Comparison of ENCODE assay signal across 23 cellular contexts in genomic region chr16:999677-1000076, GRCh38. TPM values are rescaled to one million over a fixed set of nuclear protein-coding genes. Genes with fewer than 3 reads are reported as not detected.
A peak's percentile ranks its signal among the peaks of the same experiment; 100 is the strongest.
DNase-seq lines count a peak whose midpoint lies in the region; ATAC-seq, FAIRE-seq and TF ChIP-seq lines count a peak whose summit lies in the region.
"Had no signal": no experiment of that assay in that cellular context is flagged by ENCODE, and none has a peak within 500 bp of the region (broad histone marks: within the 10 kb centered on the region; RNA-seq: fewer than 3 reads in every experiment).

No MANE protein-coding gene starts in this region.

- H3K27ac Mint-ChIP-seq in T-helper 17 cell: no peak overlapping the region
- H3K27ac Mint-ChIP-seq: B cell had no signal

- CTCF ChIA-PET in HepG2 (lab: Yijun Ruan, JAX; ENCODE audit: low intra/inter-chr PET ratio, low total read pairs): no interaction called here

- H3K4me3 Mint-ChIP-seq in T-helper 17 cell: peak overlapping the region; percentile 69
- H3K4me3 Mint-ChIP-seq: B cell; CD4-positive, alpha-beta T cell had no signal

- H2AK5ac ChIP-seq in neuronal stem cell (ENCODE audit: low read depth, low read length): peak overlapping the region; percentile 28

- H3K36me3 Mint-ChIP-seq in T-helper 17 cell (ENCODE audit: low read depth): peaks cover 3% of the 10 kb centered on the region

- no peak overlapping the region for H3K27ac ChIP-seq in HepG2 (ENCODE audit: extremely low read length, insufficient read depth, low read length)
- H3K27ac ChIP-seq in right lobe of liver: no peak overlapping the region
- H3K27ac ChIP-seq in neuronal stem cell (replicated peaks; ENCODE audit: low read length): no peak overlapping the region
- H3K27ac ChIP-seq: 22Rv1; BLaER1 treated with 17β-estradiol and CSF1 and Interleukin-3, amounts not matched to agents 10 nM and 100 nM; C4-2B had no signal

- no peak for FAIRE-seq in HepG2 (lab: Jason Lieb, UNC)
- FAIRE-seq: A549, D721Med, G401.6, GM12891, GM19239 had no signal

- H3K4me1 ChIP-seq in HepG2 (ENCODE audit: insufficient read depth, low read length) (no peaks in the 10 kb centered on the region), right lobe of liver (no peaks in the 10 kb centered on the region), neuronal stem cell (ENCODE audit: control insufficient read depth in 2 of 2, insufficient read depth in 1 of 2, low read depth in 1 of 2, low read length in 2 of 2) (peaks cover 5 to 38% of the 10 kb centered on the region in 2 donors)

- H4K20me1 ChIP-seq in HepG2 (ENCODE audit: insufficient read depth, low read length): peaks cover 4% of the 10 kb centered on the region; the same call in 1 of the 2 replicates

- no peak overlapping the region for H2AFZ ChIP-seq in HepG2 (ENCODE audit: low read length)
- H2AFZ ChIP-seq in neuronal stem cell (ENCODE audit: low read length): no peak overlapping the region

- 20% methylated on average over 1 of the region's 11 CpGs for WGBS in HepG2 (ENCODE audit: low lambda C conversion rate)
- WGBS in right lobe of liver (ENCODE audit: insufficient coverage, low coverage, low lambda C conversion rate, missing lambda C conversion rate): no CpG with 5 or more reads among the region's 11 CpGs
- WGBS in neuronal stem cell (ENCODE audit: extremely low coverage in 2 of 2, insufficient read length in 2 of 2, insufficient replicate concordance in 1 of 2), 2 donors: no CpG with 5 or more reads among the region's 11 CpGs

- DNase-seq in HepG2 (ENCODE audit: low spot score) (no peak), right lobe of liver (no peak), T-helper 17 cell (no peak), neuronal stem cell (ENCODE audit: low spot score) (no peak), MV-4-11 (lab: John Stamatoyannopoulos, UW) (no peak), NCI-H345 (lab: John Stamatoyannopoulos, UW) (no peak)
- no peak for DNase-seq in activated CD4-positive, CD25-positive, alpha-beta regulatory T cell (lab: John Stamatoyannopoulos, UW)
- DNase-seq: AML-193; Caco-2; Calu3; CD4-positive, alpha-beta T cell; CD8-positive, alpha-beta T cell; DMS79 treated with DMSO at 0.1 percent for 48 hours; GF-D8 had no signal

- no peak overlapping the region for H2BK120ac ChIP-seq in neuronal stem cell (ENCODE audit: low read depth, low read length)

- H3K23ac ChIP-seq in neuronal stem cell (ENCODE audit: low read depth, low read length, poor library complexity): no peak overlapping the region

- H3K9me3 ChIP-seq in HepG2 (ENCODE audit: low read length) (no peaks in the 10 kb centered on the region), right lobe of liver (no peaks in the 10 kb centered on the region), T-helper 17 cell (ENCODE audit: control insufficient read depth, low read length, poor library complexity, severe bottlenecking) (no peaks in the 10 kb centered on the region), neuronal stem cell (replicated peaks in 1 of 2; ENCODE audit: control insufficient read depth in 2 of 2, insufficient read depth in 1 of 2, low read depth in 1 of 2, low read length in 2 of 2) (peaks cover 9 to 26% of the 10 kb centered on the region in 2 donors)
- H3K9me3 ChIP-seq: A549; BLaER1 treated with 17β-estradiol and CSF1 and Interleukin-3, amounts not matched to agents 10 nM and 100 nM; Caco-2 had no signal

- no peak overlapping the region for H4K8ac ChIP-seq in neuronal stem cell (ENCODE audit: low read depth, low read length)

- no peak overlapping the region for H3K4ac ChIP-seq in neuronal stem cell (ENCODE audit: low read length)

- H4K91ac ChIP-seq in neuronal stem cell (ENCODE audit: low read depth, low read length, poor library complexity): no peak overlapping the region

- H3K27me3 Mint-ChIP-seq in T-helper 17 cell: no peaks in the 10 kb centered on the region
- H3K27me3 Mint-ChIP-seq: CD4-positive, alpha-beta T cell had no signal

- intact Hi-C loops in HepG2 (cut with micrococcal nuclease; ENCODE audit: unreplicated experiment) (no loop called here), right lobe of liver (cut with DNase I) (no loop called here)

- in situ Hi-C loops in HepG2 (cut with HindIII; ENCODE audit: extremely low pct_ligation_motif_present, low pct_unique_long_range_greater_than_20kb): no loop called here

- H3K14ac ChIP-seq in neuronal stem cell (ENCODE audit: low read length): no peak overlapping the region

- TF ChIP-seq EP300 in HepG2 (IDR thresholded peaks at IDR 0.05; ENCODE audit: low read depth in 2 of 2, low read length in 2 of 2) (no peak), HepG2 (CRISPR knock-in tag; IDR thresholded peaks at IDR 0.05; ENCODE audit: borderline replicate concordance) (no peak)

- H2BK5ac ChIP-seq in neuronal stem cell (ENCODE audit: low read length): no peak overlapping the region

- H3K79me2 ChIP-seq in HepG2 (ENCODE audit: insufficient read depth, low read length): no peaks in the 10 kb centered on the region

- no peaks in the 10 kb centered on the region for H3K79me1 ChIP-seq in neuronal stem cell (ENCODE audit: low read depth, low read length)

- no peak for TF ChIP-seq CTCF in HepG2 (CRISPR knock-in tag; IDR thresholded peaks at IDR 0.05)
- no peak for TF ChIP-seq CTCF in right lobe of liver (IDR thresholded peaks at IDR 0.05)

- H3K9ac ChIP-seq in HepG2 (ENCODE audit: insufficient read depth, low read depth, low read length) (no peak overlapping the region), neuronal stem cell (ENCODE audit: low read depth, low read length, poor library complexity) (no peak overlapping the region)
- H3K9ac ChIP-seq: BLaER1 treated with 17β-estradiol and CSF1 and Interleukin-3, amounts not matched to agents 10 nM and 100 nM had no signal

- ATAC-seq in HepG2 (peak; percentile 18; the same call in 2 of the 3 replicates), right lobe of liver (no peak), T-helper 17 cell (no peak)
- ATAC-seq: A549; CD8-positive, alpha-beta T cell had no signal

- H3K36me3 ChIP-seq in HepG2 (replicated peaks in 1 of 2; ENCODE audit: control insufficient read depth in 1 of 2, insufficient read depth in 2 of 2, low read length in 2 of 2) (no peaks in the 10 kb centered on the region), right lobe of liver (no peaks in the 10 kb centered on the region), neuronal stem cell (replicated peaks in 1 of 2; ENCODE audit: control insufficient read depth in 2 of 2, insufficient read depth in 2 of 2, low read length in 2 of 2) (no peaks in the 10 kb centered on the region)
- H3K36me3 ChIP-seq: BLaER1 treated with 17β-estradiol and CSF1 and Interleukin-3, amounts not matched to agents 10 nM and 100 nM had no signal

- TF ChIP-seq POLR2A in HepG2 (IDR thresholded peaks at IDR 0.05; ENCODE audit: insufficient read depth in 1 of 2, low read depth in 2 of 2, low read length in 2 of 2) (no peak), right lobe of liver (IDR thresholded peaks at IDR 0.05) (no peak)

- H2BK12ac ChIP-seq in neuronal stem cell (ENCODE audit: low read length): no peak overlapping the region

- H3K4me1 Mint-ChIP-seq in T-helper 17 cell: peaks cover 44% of the 10 kb centered on the region
- H3K4me1 Mint-ChIP-seq: B cell had no signal

- H3K27me3 ChIP-seq in HepG2 (ENCODE audit: control insufficient read depth in 1 of 2, insufficient read depth in 2 of 2, low read length in 2 of 2) (peaks cover 34 to 97% of the 10 kb centered on the region in 2 experiments), right lobe of liver (no peaks in the 10 kb centered on the region), neuronal stem cell (ENCODE audit: control insufficient read depth in 3 of 3, insufficient read depth in 3 of 3, low read depth in 1 of 3, low read length in 3 of 3) (peaks cover 0 to 21% (median 0%) of the 10 kb centered on the region in 3 experiments)

- no TSS peak for BruUV-seq in HepG2 (replicated peaks; lab: Mats Ljungman, UMichigan)

- H3K18ac ChIP-seq in neuronal stem cell (ENCODE audit: low read length): peak overlapping the region; percentile 76

- TF ChIP-seq RAD21 in HepG2 (CRISPR knock-in tag; IDR thresholded peaks at IDR 0.05): no peak

- H2BK15ac ChIP-seq in neuronal stem cell (ENCODE audit: low read length): peak overlapping the region; percentile 86

- POLR2A ChIA-PET in HepG2 (lab: Yijun Ruan, JAX): no interaction called here

- H3K4me2 ChIP-seq in HepG2 (ENCODE audit: low read depth, low read length): no peak overlapping the region
- H3K4me2 ChIP-seq in neuronal stem cell (ENCODE audit: insufficient read depth, low read length, poor library complexity, severe bottlenecking): no peak overlapping the region
- H3K4me2 ChIP-seq: A549; BLaER1 treated with 17β-estradiol and CSF1 and Interleukin-3, amounts not matched to agents 10 nM and 100 nM had no signal

- no peak overlapping the region for H3K4me3 ChIP-seq in HepG2 (replicated peaks in 1 of 3; ENCODE audit: insufficient read depth in 1 of 3, low read depth in 2 of 3, low read length in 3 of 3)
- H3K4me3 ChIP-seq in right lobe of liver: no peak overlapping the region
- H3K4me3 ChIP-seq in neuronal stem cell (ENCODE audit: low read length in 2 of 2): no peak overlapping the region
- H3K4me3 ChIP-seq: A549; BLaER1 treated with 17β-estradiol and CSF1 and Interleukin-3, amounts not matched to agents 10 nM and 100 nM had no signal

RNA-seq across cellular contexts. Expression of gene SOX8, which starts 18.1 kb away (rescaled TPM):
- total RNA-seq in HepG2 (2016; rRNA removed; fragmentation: Illumina TruSeq; extraction: Trizol) (0.15 and 0.20 TPM in 2 replicates), right lobe of liver (under 1 TPM in 3 of 6 experiments, not detected in 3; 0.07 to 0.13 (median 0.09) TPM), T-helper 17 cell (1 to 10 TPM; 1.1 to 3.1 TPM)
- total RNA-seq in HepG2 (2016; cell fraction: cytosol; rRNA removed; fragmentation: Illumina TruSeq; extraction: Trizol; ENCODE audit: low read depth): not detected in 2 replicates
- total RNA-seq in HepG2 (2016; cell fraction: insoluble cytoplasmic fraction; rRNA removed; fragmentation: Illumina TruSeq; extraction: Trizol): 0.21 and 0.28 TPM in 2 replicates
- total RNA-seq in HepG2 (2016; cell fraction: membrane; rRNA removed; fragmentation: Illumina TruSeq; extraction: Trizol): 0.19 and 0.31 TPM in 2 replicates
- 0.22 TPM in 1 of 2 replicates, not detected in the other for total RNA-seq in HepG2 (2016; cell fraction: nucleus; rRNA removed; fragmentation: Illumina TruSeq; extraction: Trizol)
- 0.28 and 0.34 TPM in 2 replicates for polyA plus RNA-seq in HepG2 (2011; rRNA removed)
- polyA plus RNA-seq in HepG2 (2011; cell fraction: cytosol; rRNA removed): 0.32 and 0.42 TPM in 2 replicates
- polyA plus RNA-seq in HepG2 (2011; cell fraction: nucleus; rRNA removed): 3.2 and 3.6 TPM in 2 replicates
- 0.25 and 0.61 TPM in 2 replicates for polyA plus RNA-seq in HepG2 (2012)
- polyA plus RNA-seq in HepG2 (2016; cell fraction: cytosol; fragmentation: Illumina TruSeq; extraction: Trizol; ENCODE audit: low read depth): 0.06 and 0.08 TPM in 2 replicates
- polyA plus RNA-seq in HepG2 (2016; cell fraction: insoluble cytoplasmic fraction; fragmentation: Illumina TruSeq; extraction: Trizol; ENCODE audit: low read depth): 0.33 and 0.39 TPM in 2 replicates
- 0.20 TPM in 1 of 2 replicates, not detected in the other for polyA plus RNA-seq in HepG2 (2016; cell fraction: membrane; fragmentation: Illumina TruSeq; extraction: Trizol; ENCODE audit: low read depth)
- 0.55 and 0.61 TPM in 2 replicates for polyA plus RNA-seq in HepG2 (2016; cell fraction: nucleus; fragmentation: Illumina TruSeq; extraction: Trizol; ENCODE audit: insufficient read depth, low read depth)
- polyA minus RNA-seq in HepG2 (2011; rRNA and poly(A)+ RNA removed; ENCODE audit: low replicate concordance): 0.09 and 0.42 TPM in 2 replicates
- polyA minus RNA-seq in HepG2 (2011; cell fraction: cytosol; rRNA and poly(A)+ RNA removed): 0.30 TPM in 1 of 2 replicates, not detected in the other
- 0.25 and 0.39 TPM in 2 replicates for polyA minus RNA-seq in HepG2 (2011; cell fraction: nucleus; rRNA and poly(A)+ RNA removed)
- 5.1 TPM for polyA plus RNA-seq in neuronal stem cell (2013, experiment 1 of 2)
- polyA plus RNA-seq in neuronal stem cell (2013, experiment 2 of 2): 5.2 TPM

RNA-seq across cellular contexts. Expression of gene LMF1, which starts 28.9 kb away (rescaled TPM):
- total RNA-seq in HepG2 (2016; rRNA removed; fragmentation: Illumina TruSeq; extraction: Trizol) (2.3 and 6.8 TPM in 2 replicates), right lobe of liver (10 to 100 TPM; 10.9 to 20.0 (median 13.8) TPM), T-helper 17 cell (10 to 100 TPM; 44.4 to 45.6 TPM)
- 23.4 and 25.3 TPM in 2 replicates for total RNA-seq in HepG2 (2016; cell fraction: cytosol; rRNA removed; fragmentation: Illumina TruSeq; extraction: Trizol; ENCODE audit: low read depth)
- 1.7 and 5.9 TPM in 2 replicates for total RNA-seq in HepG2 (2016; cell fraction: insoluble cytoplasmic fraction; rRNA removed; fragmentation: Illumina TruSeq; extraction: Trizol)
- total RNA-seq in HepG2 (2016; cell fraction: membrane; rRNA removed; fragmentation: Illumina TruSeq; extraction: Trizol): 6.7 and 7.2 TPM in 2 replicates
- 6.8 and 8.9 TPM in 2 replicates for total RNA-seq in HepG2 (2016; cell fraction: nucleus; rRNA removed; fragmentation: Illumina TruSeq; extraction: Trizol)
- 8.5 and 13.7 TPM in 2 replicates for polyA plus RNA-seq in HepG2 (2011; rRNA removed)
- polyA plus RNA-seq in HepG2 (2011; cell fraction: cytosol; rRNA removed): 6.6 and 9.1 TPM in 2 replicates
- 21.9 and 22.4 TPM in 2 replicates for polyA plus RNA-seq in HepG2 (2011; cell fraction: nucleus; rRNA removed)
- polyA plus RNA-seq in HepG2 (2012): 7.4 and 13.7 TPM in 2 replicates
- 1.2 and 1.4 TPM in 2 replicates for polyA plus RNA-seq in HepG2 (2016; cell fraction: cytosol; fragmentation: Illumina TruSeq; extraction: Trizol; ENCODE audit: low read depth)
- polyA plus RNA-seq in HepG2 (2016; cell fraction: insoluble cytoplasmic fraction; fragmentation: Illumina TruSeq; extraction: Trizol; ENCODE audit: low read depth): 1.7 and 1.8 TPM in 2 replicates
- 1.1 and 1.4 TPM in 2 replicates for polyA plus RNA-seq in HepG2 (2016; cell fraction: membrane; fragmentation: Illumina TruSeq; extraction: Trizol; ENCODE audit: low read depth)
- polyA plus RNA-seq in HepG2 (2016; cell fraction: nucleus; fragmentation: Illumina TruSeq; extraction: Trizol; ENCODE audit: insufficient read depth, low read depth): 9.6 and 11.1 TPM in 2 replicates
- 30.2 and 40.1 TPM in 2 replicates for polyA minus RNA-seq in HepG2 (2011; rRNA and poly(A)+ RNA removed; ENCODE audit: low replicate concordance)
- polyA minus RNA-seq in HepG2 (2011; cell fraction: cytosol; rRNA and poly(A)+ RNA removed): 10.7 and 15.0 TPM in 2 replicates
- 13.4 and 17.4 TPM in 2 replicates for polyA minus RNA-seq in HepG2 (2011; cell fraction: nucleus; rRNA and poly(A)+ RNA removed)
- 6.9 TPM for polyA plus RNA-seq in neuronal stem cell (2013, experiment 1 of 2)
- polyA plus RNA-seq in neuronal stem cell (2013, experiment 2 of 2): 6.7 TPM
